25 cellular contexts compared by ENCODE assay signal in genomic region chrX:68387786-68388185, GRCh38. TPM values are rescaled to one million over a fixed set of nuclear protein-coding genes. Genes with fewer than 3 reads are reported as not detected.
"Had no signal": no experiment of that assay in that cellular context is flagged by ENCODE, and none has a peak within 500 bp of the region (broad histone marks: within the 10 kb centered on the region; RNA-seq: fewer than 3 reads in every experiment).

No MANE protein-coding gene starts in this region.

- H3K27ac ChIP-seq: body of pancreas, breast epithelium, KMS-11, SJCRH30, SK-N-MC had no signal

- H3K36me3 ChIP-seq: breast epithelium, SJCRH30 had no signal

- H3K4me2 ChIP-seq: KMS-11 had no signal

- H3K9me3 Mint-ChIP-seq: activated CD4-positive, alpha-beta T cell treated with anti-CD3 and anti-CD28 coated beads, Interleukin-2, amount 10 ng/mL, durations not matched to agents 24 days and 14 days; activated CD8-positive, alpha-beta T cell treated with anti-CD3 and anti-CD28 coated beads for 36 hours; activated naive CD8-positive, alpha-beta T cell treated with anti-CD3 and anti-CD28 coated beads for 36 hours; activated T-cell treated with anti-CD3 and anti-CD28 coated beads, Interleukin-2, amount 50 U/mL, for 72 hours; activated T-helper 17 cell treated with anti-CD3 and anti-CD28 coated beads, Interleukin-2, amount 50 U/mL, for 72 hours; T-helper 1 cell treated with Interleukin-12 subunit alpha and Interleukin-12 subunit beta and Interleukin-4 antibody, amounts not matched to agents 30 μg/mL and 1 μg/mL, for 36 hours; T-helper 2 cell treated with Interferon-gamma antibody and Interleukin-4, amounts not matched to agents 5 μg/mL and 100 μg/mL, for 36 hours had no signal

- H3K9me3 ChIP-seq: body of pancreas, breast epithelium, SJCRH30 had no signal

- H3K4me1 ChIP-seq: body of pancreas, breast epithelium, SJCRH30 had no signal

- H3K9ac ChIP-seq: KMS-11 had no signal

- H3K36me3 Mint-ChIP-seq: activated naive CD8-positive, alpha-beta T cell treated with anti-CD3 and anti-CD28 coated beads for 36 hours had no signal

- H3K27me3 Mint-ChIP-seq: activated CD4-positive, alpha-beta T cell treated with anti-CD3 and anti-CD28 coated beads, Interleukin-2, amount 10 ng/mL, durations not matched to agents 24 days and 14 days had no signal

- H3K27me3 ChIP-seq: body of pancreas, SJCRH30 had no signal

- H3K4me3 Mint-ChIP-seq: activated CD4-positive, alpha-beta T cell treated with anti-CD3 and anti-CD28 coated beads, Interleukin-2, amount 10 ng/mL, durations not matched to agents 24 days and 14 days; activated CD8-positive, alpha-beta T cell treated with anti-CD3 and anti-CD28 coated beads for 36 hours; activated naive CD8-positive, alpha-beta T cell treated with anti-CD3 and anti-CD28 coated beads for 36 hours; activated T-cell treated with anti-CD3 and anti-CD28 coated beads, Interleukin-2, amount 50 U/mL, for 72 hours; activated T-helper 17 cell treated with anti-CD3 and anti-CD28 coated beads, Interleukin-2, amount 50 U/mL, for 72 hours; T-helper 1 cell treated with Interleukin-12 subunit alpha and Interleukin-12 subunit beta and Interleukin-4 antibody, amounts not matched to agents 30 μg/mL and 1 μg/mL, for 36 hours; T-helper 2 cell treated with Interferon-gamma antibody and Interleukin-4, amounts not matched to agents 5 μg/mL and 100 μg/mL, for 36 hours had no signal

- H3K27ac Mint-ChIP-seq: activated CD4-positive, alpha-beta T cell treated with anti-CD3 and anti-CD28 coated beads, Interleukin-2, amount 10 ng/mL, durations not matched to agents 24 days and 14 days; activated CD8-positive, alpha-beta T cell treated with anti-CD3 and anti-CD28 coated beads for 36 hours; activated naive CD8-positive, alpha-beta T cell treated with anti-CD3 and anti-CD28 coated beads for 36 hours; activated T-cell treated with anti-CD3 and anti-CD28 coated beads, Interleukin-2, amount 50 U/mL, for 72 hours; activated T-helper 17 cell treated with anti-CD3 and anti-CD28 coated beads, Interleukin-2, amount 50 U/mL, for 72 hours; T-helper 1 cell treated with Interleukin-12 subunit alpha and Interleukin-12 subunit beta and Interleukin-4 antibody, amounts not matched to agents 30 μg/mL and 1 μg/mL, for 36 hours; T-helper 2 cell treated with Interferon-gamma antibody and Interleukin-4, amounts not matched to agents 5 μg/mL and 100 μg/mL, for 36 hours had no signal

- DNase-seq: activated CD4-positive, alpha-beta T cell treated with anti-CD3 and anti-CD28 coated beads, Interleukin-2, amount 10 ng/mL, durations not matched to agents 24 days and 14 days; activated CD4-positive, alpha-beta T cell treated with anti-CD3 and anti-CD28 coated beads, Interleukin-2, amount 50 U/mL, for 4 hours; activated CD8-positive, alpha-beta T cell treated with anti-CD3 and anti-CD28 coated beads for 36 hours; activated effector memory CD4-positive, alpha-beta T cell treated with anti-CD3 and anti-CD28 coated beads, Interleukin-2, amount 50 U/mL, for 16 hours; activated naive CD4-positive, alpha-beta T cell; activated naive CD4-positive, alpha-beta T cell treated with anti-CD3 and anti-CD28 coated beads, Interleukin-2, amount 50 U/mL, for 16 hours; activated naive CD8-positive, alpha-beta T cell treated with anti-CD3 and anti-CD28 coated beads for 36 hours; activated T-cell treated with anti-CD3 and anti-CD28 coated beads, Interleukin-2, amount 50 U/mL, for 1 hour; activated T-cell treated with anti-CD3 and anti-CD28 coated beads, Interleukin-2, amount 50 U/mL, for 72 hours; body of pancreas; MM.1S; NCI-H1092 treated with DMSO at 0.1 percent for 48 hours; NCI-H1417 treated with DMSO at 0.1 percent for 48 hours; NCI-H1930; NCI-H345; NCI-H524 treated with DMSO at 0.1 percent for 48 hours; SHP77; SJCRH30 had no signal

- H3K4me1 Mint-ChIP-seq: activated CD4-positive, alpha-beta T cell treated with anti-CD3 and anti-CD28 coated beads, Interleukin-2, amount 10 ng/mL, durations not matched to agents 24 days and 14 days; activated naive CD8-positive, alpha-beta T cell treated with anti-CD3 and anti-CD28 coated beads for 36 hours; activated T-helper 17 cell treated with anti-CD3 and anti-CD28 coated beads, Interleukin-2, amount 50 U/mL, for 72 hours had no signal

- H3K4me3 ChIP-seq: body of pancreas, breast epithelium, SJCRH30, SK-N-MC had no signal

- ATAC-seq: activated CD8-positive, alpha-beta T cell treated with anti-CD3 and anti-CD28 coated beads for 36 hours; activated T-cell treated with anti-CD3 and anti-CD28 coated beads, Interleukin-2, amount 50 U/mL, for 72 hours; activated T-helper 17 cell treated with anti-CD3 and anti-CD28 coated beads, Interleukin-2, amount 50 U/mL, for 72 hours; body of pancreas; Panc1 had no signal

RNA-seq across cellular contexts. Expression of gene OPHN1, which starts 45.5 kb away (rescaled TPM):
- total RNA-seq: activated naive CD8-positive, alpha-beta T cell treated with anti-CD3 and anti-CD28 coated beads for 36 hours had no signal
